Comparison of ENCODE assay signal across 1 cellular context in the genomic region with DNA sequence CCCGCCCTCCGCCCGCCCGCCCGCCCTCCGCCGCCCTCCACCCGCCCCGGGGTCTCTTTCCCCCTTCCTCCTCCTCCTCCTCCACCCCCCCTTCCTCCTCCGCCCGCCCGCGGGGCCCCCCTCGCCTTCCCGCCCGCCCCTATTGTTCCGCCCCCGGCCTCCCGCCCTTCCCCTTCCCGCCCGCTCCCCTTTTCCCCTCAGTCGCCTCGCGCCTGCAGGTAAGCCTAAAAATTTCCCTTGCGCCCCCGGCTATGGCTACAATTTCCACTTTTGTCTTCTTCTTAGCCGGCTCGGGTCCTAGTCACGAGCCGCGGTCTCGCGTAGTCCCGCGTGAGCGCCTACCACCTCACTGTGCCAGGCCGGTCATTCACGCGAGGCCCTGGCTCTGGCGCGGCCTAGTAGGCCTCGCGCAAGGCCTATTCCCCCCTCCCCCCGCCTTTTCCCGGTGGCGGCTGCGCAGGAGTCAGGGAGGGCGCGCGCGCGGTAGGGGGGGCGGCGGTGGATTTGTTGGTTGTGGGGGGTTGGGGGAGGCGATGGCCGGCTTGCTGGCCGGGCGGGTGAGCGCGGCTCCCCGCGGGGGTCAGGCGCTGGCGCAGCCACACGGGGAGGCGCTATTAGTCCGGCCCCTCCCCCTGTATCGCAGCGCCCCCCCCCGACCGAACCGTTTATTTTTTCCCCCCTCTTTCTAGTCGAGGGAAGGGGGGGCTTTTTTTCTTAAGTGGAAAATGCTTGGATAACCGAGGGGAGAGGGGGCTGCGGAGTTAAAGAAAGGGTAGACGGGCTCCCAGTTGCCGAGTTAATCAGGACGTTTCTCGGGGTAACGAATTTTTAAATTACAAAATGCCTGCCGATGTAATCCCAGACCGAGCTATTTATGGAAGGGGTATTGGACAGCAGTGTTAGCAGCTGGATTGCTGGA.
A peak's percentile ranks its signal among the peaks of the same experiment; 100 is the strongest.
TF ChIP-seq lines count a peak whose summit lies in the region.

No MANE protein-coding gene starts in this region.

TF ChIP-seq in HepG2, 621 proteins besides CTCF, POLR2A, EP300 and RAD21 (continued from another document and continues in another):
- TF ChIP-seq, protein P1, sequence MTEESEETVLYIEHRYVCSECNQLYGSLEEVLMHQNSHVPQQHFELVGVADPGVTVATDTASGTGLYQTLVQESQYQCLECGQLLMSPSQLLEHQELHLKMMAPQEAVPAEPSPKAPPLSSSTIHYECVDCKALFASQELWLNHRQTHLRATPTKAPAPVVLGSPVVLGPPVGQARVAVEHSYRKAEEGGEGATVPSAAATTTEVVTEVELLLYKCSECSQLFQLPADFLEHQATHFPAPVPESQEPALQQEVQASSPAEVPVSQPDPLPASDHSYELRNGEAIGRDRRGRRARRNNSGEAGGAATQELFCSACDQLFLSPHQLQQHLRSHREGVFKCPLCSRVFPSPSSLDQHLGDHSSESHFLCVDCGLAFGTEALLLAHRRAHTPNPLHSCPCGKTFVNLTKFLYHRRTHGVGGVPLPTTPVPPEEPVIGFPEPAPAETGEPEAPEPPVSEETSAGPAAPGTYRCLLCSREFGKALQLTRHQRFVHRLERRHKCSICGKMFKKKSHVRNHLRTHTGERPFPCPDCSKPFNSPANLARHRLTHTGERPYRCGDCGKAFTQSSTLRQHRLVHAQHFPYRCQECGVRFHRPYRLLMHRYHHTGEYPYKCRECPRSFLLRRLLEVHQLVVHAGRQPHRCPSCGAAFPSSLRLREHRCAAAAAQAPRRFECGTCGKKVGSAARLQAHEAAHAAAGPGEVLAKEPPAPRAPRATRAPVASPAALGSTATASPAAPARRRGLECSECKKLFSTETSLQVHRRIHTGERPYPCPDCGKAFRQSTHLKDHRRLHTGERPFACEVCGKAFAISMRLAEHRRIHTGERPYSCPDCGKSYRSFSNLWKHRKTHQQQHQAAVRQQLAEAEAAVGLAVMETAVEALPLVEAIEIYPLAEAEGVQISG (CRISPR knock-in tag; IDR thresholded peaks at IDR 0.05) = peak; percentile 78
- TF ChIP-seq ZNF253 (CRISPR knock-in tag; IDR thresholded peaks at IDR 0.05; ENCODE audit: borderline replicate concordance) = no peak
- no peak for TF ChIP-seq ZNF430 (CRISPR knock-in tag; IDR thresholded peaks at IDR 0.05)
- no peak for TF ChIP-seq MAFF (IDR thresholded peaks at IDR 0.05; ENCODE audit: low read depth, low read length)
- no peak for TF ChIP-seq RARG (CRISPR knock-in tag; IDR thresholded peaks at IDR 0.05; ENCODE audit: low read depth)
- TF ChIP-seq, protein P2, sequence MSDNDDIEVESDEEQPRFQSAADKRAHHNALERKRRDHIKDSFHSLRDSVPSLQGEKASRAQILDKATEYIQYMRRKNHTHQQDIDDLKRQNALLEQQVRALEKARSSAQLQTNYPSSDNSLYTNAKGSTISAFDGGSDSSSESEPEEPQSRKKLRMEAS (IDR thresholded peaks at IDR 0.05) = peak; percentile 71
- TF ChIP-seq, protein P3, sequence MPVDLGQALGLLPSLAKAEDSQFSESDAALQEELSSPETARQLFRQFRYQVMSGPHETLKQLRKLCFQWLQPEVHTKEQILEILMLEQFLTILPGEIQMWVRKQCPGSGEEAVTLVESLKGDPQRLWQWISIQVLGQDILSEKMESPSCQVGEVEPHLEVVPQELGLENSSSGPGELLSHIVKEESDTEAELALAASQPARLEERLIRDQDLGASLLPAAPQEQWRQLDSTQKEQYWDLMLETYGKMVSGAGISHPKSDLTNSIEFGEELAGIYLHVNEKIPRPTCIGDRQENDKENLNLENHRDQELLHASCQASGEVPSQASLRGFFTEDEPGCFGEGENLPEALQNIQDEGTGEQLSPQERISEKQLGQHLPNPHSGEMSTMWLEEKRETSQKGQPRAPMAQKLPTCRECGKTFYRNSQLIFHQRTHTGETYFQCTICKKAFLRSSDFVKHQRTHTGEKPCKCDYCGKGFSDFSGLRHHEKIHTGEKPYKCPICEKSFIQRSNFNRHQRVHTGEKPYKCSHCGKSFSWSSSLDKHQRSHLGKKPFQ (CRISPR knock-in tag; IDR thresholded peaks at IDR 0.05; ENCODE audit: insufficient replicate concordance) = peak; percentile 63
- no peak for TF ChIP-seq POLR2AphosphoS2 (IDR thresholded peaks at IDR 0.05; ENCODE audit: low read depth, low read length)
- no peak for TF ChIP-seq HCFC1 (IDR thresholded peaks at IDR 0.05; ENCODE audit: low read depth, low read length)
- TF ChIP-seq, protein P4, sequence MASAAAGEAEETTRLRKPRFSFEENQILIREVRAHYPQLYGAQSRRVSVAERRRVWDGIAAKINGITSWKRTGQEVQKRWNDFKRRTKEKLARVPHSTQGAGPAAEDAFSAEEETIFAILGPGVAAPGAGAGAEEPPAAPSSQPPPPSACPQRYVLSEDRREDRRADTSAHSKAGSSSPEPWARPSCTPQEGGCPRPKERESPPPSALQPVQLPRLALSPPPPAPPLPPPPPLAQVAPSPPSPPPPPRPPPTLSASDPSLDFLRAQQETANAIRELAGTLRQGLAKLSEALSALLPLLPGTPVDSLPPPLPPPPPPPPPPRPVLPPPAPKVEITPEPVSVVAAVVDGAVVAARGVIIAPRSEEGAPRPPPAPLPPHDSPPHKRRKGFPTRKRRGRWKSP (CRISPR knock-in tag; IDR thresholded peaks at IDR 0.05) = no peak; the same call in 1 of the 2 replicates
- TF ChIP-seq NFE2 (CRISPR knock-in tag; IDR thresholded peaks at IDR 0.05) = no peak
- TF ChIP-seq ZNF331 (CRISPR knock-in tag; IDR thresholded peaks at IDR 0.05) = peak; percentile 25; the same call in 1 of the 2 replicates
- TF ChIP-seq, protein P5, sequence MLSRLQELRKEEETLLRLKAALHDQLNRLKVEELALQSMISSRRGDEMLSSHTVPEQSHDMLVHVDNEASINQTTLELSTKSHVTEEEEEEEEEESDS (CRISPR knock-in tag; IDR thresholded peaks at IDR 0.05; ENCODE audit: borderline replicate concordance) = no peak
- no peak for TF ChIP-seq KMT2B (CRISPR knock-in tag; IDR thresholded peaks at IDR 0.05)
- peak; percentile 55; the same call in 1 of the 2 replicates for TF ChIP-seq REPIN1 (CRISPR knock-in tag; IDR thresholded peaks at IDR 0.05; ENCODE audit: borderline replicate concordance, low read depth)
- TF ChIP-seq, protein P6, sequence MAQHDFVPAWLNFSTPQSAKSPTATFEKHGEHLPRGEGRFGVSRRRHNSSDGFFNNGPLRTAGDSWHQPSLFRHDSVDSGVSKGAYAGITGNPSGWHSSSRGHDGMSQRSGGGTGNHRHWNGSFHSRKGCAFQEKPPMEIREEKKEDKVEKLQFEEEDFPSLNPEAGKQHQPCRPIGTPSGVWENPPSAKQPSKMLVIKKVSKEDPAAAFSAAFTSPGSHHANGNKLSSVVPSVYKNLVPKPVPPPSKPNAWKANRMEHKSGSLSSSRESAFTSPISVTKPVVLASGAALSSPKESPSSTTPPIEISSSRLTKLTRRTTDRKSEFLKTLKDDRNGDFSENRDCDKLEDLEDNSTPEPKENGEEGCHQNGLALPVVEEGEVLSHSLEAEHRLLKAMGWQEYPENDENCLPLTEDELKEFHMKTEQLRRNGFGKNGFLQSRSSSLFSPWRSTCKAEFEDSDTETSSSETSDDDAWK (CRISPR knock-in tag; IDR thresholded peaks at IDR 0.05) = no peak
- TF ChIP-seq ZNF703 (CRISPR knock-in tag; IDR thresholded peaks at IDR 0.05; ENCODE audit: borderline replicate concordance) = 0 out of 2 replicates have a peak, but pooled peaks have one; percentile 44
- TF ChIP-seq, protein P7, sequence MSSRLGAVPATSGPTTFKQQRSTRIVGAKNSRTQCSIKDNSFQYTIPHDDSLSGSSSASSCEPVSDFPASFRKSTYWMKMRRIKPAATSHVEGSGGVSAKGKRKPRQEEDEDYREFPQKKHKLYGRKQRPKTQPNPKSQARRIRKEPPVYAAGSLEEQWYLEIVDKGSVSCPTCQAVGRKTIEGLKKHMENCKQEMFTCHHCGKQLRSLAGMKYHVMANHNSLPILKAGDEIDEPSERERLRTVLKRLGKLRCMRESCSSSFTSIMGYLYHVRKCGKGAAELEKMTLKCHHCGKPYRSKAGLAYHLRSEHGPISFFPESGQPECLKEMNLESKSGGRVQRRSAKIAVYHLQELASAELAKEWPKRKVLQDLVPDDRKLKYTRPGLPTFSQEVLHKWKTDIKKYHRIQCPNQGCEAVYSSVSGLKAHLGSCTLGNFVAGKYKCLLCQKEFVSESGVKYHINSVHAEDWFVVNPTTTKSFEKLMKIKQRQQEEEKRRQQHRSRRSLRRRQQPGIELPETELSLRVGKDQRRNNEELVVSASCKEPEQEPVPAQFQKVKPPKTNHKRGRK (CRISPR knock-in tag; IDR thresholded peaks at IDR 0.05) = no peak
- no peak for TF ChIP-seq RELA (CRISPR knock-in tag; IDR thresholded peaks at IDR 0.05)
- no peak for TF ChIP-seq NFE2L2 (IDR thresholded peaks at IDR 0.05; ENCODE audit: low read length)
- TF ChIP-seq ZKSCAN5 (CRISPR knock-in tag; IDR thresholded peaks at IDR 0.05) = no peak
- TF ChIP-seq FOSL2 (CRISPR knock-in tag; IDR thresholded peaks at IDR 0.05) = 0 out of 2 replicates have a peak, but pooled peaks have one; percentile 27
- TF ChIP-seq KDM4B (CRISPR knock-in tag; IDR thresholded peaks at IDR 0.05) = 0 out of 2 replicates have a peak, but pooled peaks have one; percentile 42
- no peak for TF ChIP-seq ZBTB42 (CRISPR knock-in tag; IDR thresholded peaks at IDR 0.05)
- TF ChIP-seq ATRX (CRISPR knock-in tag; IDR thresholded peaks at IDR 0.05; ENCODE audit: borderline replicate concordance) = no peak
- no peak for TF ChIP-seq SOX13 (IDR thresholded peaks at IDR 0.05)
- TF ChIP-seq SOX13 (CRISPR knock-in tag; conservative IDR thresholded peaks at IDR 0.05 in 1 of 2, IDR thresholded peaks at IDR 0.05 in 1 of 2) = 0 out of 4 replicates have a peak, but pooled peaks of 1 of the 2 experiments have one; percentile 20
- no peak for TF ChIP-seq ETV5 (CRISPR knock-in tag; IDR thresholded peaks at IDR 0.05; ENCODE audit: borderline replicate concordance)
- no peak; the same call in 1 of the 2 replicates for TF ChIP-seq ZMAT3 (CRISPR knock-in tag; conservative IDR thresholded peaks at IDR 0.05)
- no peak for TF ChIP-seq ZNF737 (CRISPR knock-in tag; IDR thresholded peaks at IDR 0.05; ENCODE audit: borderline replicate concordance)
- no peak for TF ChIP-seq NCOA1 (CRISPR knock-in tag; IDR thresholded peaks at IDR 0.05)
- no peak for TF ChIP-seq ZNF382 (CRISPR knock-in tag; IDR thresholded peaks at IDR 0.05; ENCODE audit: borderline replicate concordance)
- TF ChIP-seq ARNT (IDR thresholded peaks at IDR 0.05) = no peak
- TF ChIP-seq ZNF33A (CRISPR knock-in tag; IDR thresholded peaks at IDR 0.05; ENCODE audit: borderline replicate concordance) = no peak
- no peak for TF ChIP-seq ZNF709 (CRISPR knock-in tag; IDR thresholded peaks at IDR 0.05)
- peak; percentile 74; the same call in 1 of the 2 replicates for TF ChIP-seq BORCS8-MEF2B (CRISPR knock-in tag; IDR thresholded peaks at IDR 0.05)
- TF ChIP-seq THYN1 (CRISPR knock-in tag; IDR thresholded peaks at IDR 0.05; ENCODE audit: borderline replicate concordance, low read depth) = no peak
- peak; percentile 58 for TF ChIP-seq MEIS2 (CRISPR knock-in tag; IDR thresholded peaks at IDR 0.05)
- TF ChIP-seq, protein P8, sequence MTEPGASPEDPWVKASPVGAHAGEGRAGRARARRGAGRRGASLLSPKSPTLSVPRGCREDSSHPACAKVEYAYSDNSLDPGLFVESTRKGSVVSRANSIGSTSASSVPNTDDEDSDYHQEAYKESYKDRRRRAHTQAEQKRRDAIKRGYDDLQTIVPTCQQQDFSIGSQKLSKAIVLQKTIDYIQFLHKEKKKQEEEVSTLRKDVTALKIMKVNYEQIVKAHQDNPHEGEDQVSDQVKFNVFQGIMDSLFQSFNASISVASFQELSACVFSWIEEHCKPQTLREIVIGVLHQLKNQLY (CRISPR knock-in tag; IDR thresholded peaks at IDR 0.05) = no peak
- TF ChIP-seq TARDBP (CRISPR knock-in tag; IDR thresholded peaks at IDR 0.05) = no peak
- no peak for TF ChIP-seq KAT2B (IDR thresholded peaks at IDR 0.05; ENCODE audit: borderline replicate concordance, low read depth, low read length)
- no peak for TF ChIP-seq ZNF3 (CRISPR knock-in tag; IDR thresholded peaks at IDR 0.05)
- TF ChIP-seq PHF5A (CRISPR knock-in tag; IDR thresholded peaks at IDR 0.05; ENCODE audit: low read depth, unreplicated experiment) = no peak
- no peak for TF ChIP-seq SMC3 (IDR thresholded peaks at IDR 0.05; ENCODE audit: low read length)
- peak; percentile 47; the same call in 1 of the 2 replicates for TF ChIP-seq ZNF558 (CRISPR knock-in tag; IDR thresholded peaks at IDR 0.05; ENCODE audit: borderline replicate concordance)
- no peak for TF ChIP-seq ZFP37 (CRISPR knock-in tag; IDR thresholded peaks at IDR 0.05; ENCODE audit: borderline replicate concordance)
- TF ChIP-seq ZNF749 (CRISPR knock-in tag; IDR thresholded peaks at IDR 0.05; ENCODE audit: borderline replicate concordance) = no peak
- TF ChIP-seq ZSCAN30 (CRISPR knock-in tag; IDR thresholded peaks at IDR 0.05) = no peak
- no peak for TF ChIP-seq GPN1 (CRISPR knock-in tag; IDR thresholded peaks at IDR 0.05; ENCODE audit: borderline replicate concordance)
